ENCODE assay signal across 8 cellular contexts in the genomic region with DNA sequence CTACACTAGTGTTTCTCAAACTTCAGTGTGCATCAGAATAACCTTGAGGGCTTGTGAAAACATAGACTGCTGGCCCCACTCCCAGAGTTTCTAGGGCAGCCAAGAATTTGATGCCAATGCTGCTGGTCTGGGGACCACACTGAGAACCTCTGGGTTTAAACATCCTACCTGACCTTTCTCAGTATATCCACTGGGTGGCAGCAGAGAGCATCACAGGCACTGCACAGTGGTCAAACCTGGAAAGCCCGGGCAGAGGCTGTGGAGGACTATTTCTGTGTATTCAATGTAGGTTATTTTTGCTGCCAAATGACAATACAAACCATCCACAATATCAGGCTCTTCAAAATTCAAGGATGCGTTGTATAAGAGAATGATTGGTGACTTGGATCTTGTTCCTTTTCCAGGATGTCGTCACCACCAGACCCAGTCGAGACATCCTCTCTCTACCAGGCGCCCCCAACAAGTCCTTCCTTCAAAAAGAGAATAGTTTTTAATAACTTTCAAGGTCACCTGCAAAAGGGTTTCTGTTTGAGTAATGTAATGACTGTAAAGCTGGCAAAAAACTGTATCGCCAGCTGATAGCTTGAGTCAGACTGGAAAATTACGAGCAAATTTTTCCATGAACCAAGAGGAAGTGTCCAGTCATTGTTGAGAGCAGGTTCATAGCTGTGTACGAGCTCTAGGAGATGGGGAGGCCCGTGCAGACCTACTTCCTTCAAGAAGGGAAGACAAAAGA. TPM values are rescaled to one million over a fixed set of nuclear protein-coding genes. Genes with fewer than 3 reads are reported as not detected.
DNase-seq lines count a peak whose midpoint lies in the region; ATAC-seq and TF ChIP-seq lines count a peak whose summit lies in the region.

No MANE protein-coding gene starts in this region.

- H3K4me1 ChIP-seq in Karpas-422 (ENCODE audit: low read length) (no peaks in the 10 kb centered on the region), thyroid gland (no peaks in the 10 kb centered on the region)

- intact Hi-C loops in activated T-helper 1 cell treated with anti-CD3 and anti-CD28 coated beads, Interleukin-12 subunit alpha, Interleukin-12 subunit beta, Interleukin-2, Interleukin-4 antibody, amounts not matched to agents 30 ng/mL and 10 ng/mL and 1 ng/mL, durations not matched to agents 14 hours and 24 hours and 36 hours (cut with micrococcal nuclease), result loop anchor here (1.0 to 5.0 kb wide), 7 partner anchors 26 to 794 kb away; a partner anchor contains a TSS
- intact Hi-C loops in thyroid gland (cut with DNase I), result no loop called here

- DNase-seq in G401 (ENCODE audit: low spot score) (peak; percentile 87), Karpas-422 (peak; percentile 81), RPMI7951 (ENCODE audit: low read depth) (peak; percentile 74), fibroblast of pulmonary artery (ENCODE audit: low read depth) (peak; percentile 86), occipital lobe (lab: John Stamatoyannopoulos, UW) (peak; percentile 47), thyroid gland (peak; percentile 80 to 88)
- peak; percentile 51 for DNase-seq in activated T-helper 1 cell treated with anti-CD3 and anti-CD28 coated beads, Interleukin-12 subunit alpha, Interleukin-12 subunit beta, Interleukin-2, Interleukin-4 antibody, amounts not matched to agents 30 ng/mL and 10 ng/mL and 1 ng/mL, durations not matched to agents 14 hours and 24 hours and 36 hours (ENCODE audit: low spot score)

- peaks cover 9% of the 10 kb centered on the region for H3K9me3 Mint-ChIP-seq in activated T-helper 1 cell treated with anti-CD3 and anti-CD28 coated beads, Interleukin-12 subunit alpha, Interleukin-12 subunit beta, Interleukin-2, Interleukin-4 antibody, amounts not matched to agents 30 ng/mL and 10 ng/mL and 1 ng/mL, durations not matched to agents 14 hours and 24 hours and 36 hours

- H4K20me1 ChIP-seq in Karpas-422 (ENCODE audit: insufficient read depth, low read depth, low read length), result no peaks in the 10 kb centered on the region

- H3K4me3 Mint-ChIP-seq in activated T-helper 1 cell treated with anti-CD3 and anti-CD28 coated beads, Interleukin-12 subunit alpha, Interleukin-12 subunit beta, Interleukin-2, Interleukin-4 antibody, amounts not matched to agents 30 ng/mL and 10 ng/mL and 1 ng/mL, durations not matched to agents 14 hours and 24 hours and 36 hours, result peak overlapping the region; percentile 27

- H3K9me2 ChIP-seq in Karpas-422 (replicated peaks; ENCODE audit: insufficient read depth, low read length), result no peaks in the 10 kb centered on the region

- peaks cover 2% of the 10 kb centered on the region for H3K36me3 Mint-ChIP-seq in activated T-helper 1 cell treated with anti-CD3 and anti-CD28 coated beads, Interleukin-12 subunit alpha, Interleukin-12 subunit beta, Interleukin-2, Interleukin-4 antibody, amounts not matched to agents 30 ng/mL and 10 ng/mL and 1 ng/mL, durations not matched to agents 14 hours and 24 hours and 36 hours (ENCODE audit: low read depth)

- peak overlapping the region; percentile 88 for H3K27ac Mint-ChIP-seq in activated T-helper 1 cell treated with anti-CD3 and anti-CD28 coated beads, Interleukin-12 subunit alpha, Interleukin-12 subunit beta, Interleukin-2, Interleukin-4 antibody, amounts not matched to agents 30 ng/mL and 10 ng/mL and 1 ng/mL, durations not matched to agents 14 hours and 24 hours and 36 hours

- TF ChIP-seq POLR2A in thyroid gland (IDR thresholded peaks at IDR 0.05), result no peak

- peaks cover 42% of the 10 kb centered on the region for H3K4me1 Mint-ChIP-seq in activated T-helper 1 cell treated with anti-CD3 and anti-CD28 coated beads, Interleukin-12 subunit alpha, Interleukin-12 subunit beta, Interleukin-2, Interleukin-4 antibody, amounts not matched to agents 30 ng/mL and 10 ng/mL and 1 ng/mL, durations not matched to agents 14 hours and 24 hours and 36 hours (ENCODE audit: low read depth)

- peak; percentile 93 for TF ChIP-seq CTCF in fibroblast of pulmonary artery (IDR thresholded peaks at IDR 0.05; ENCODE audit: low read length, missing control alignments)
- TF ChIP-seq CTCF in thyroid gland (IDR thresholded peaks at IDR 0.05), result peak; percentile 76 to 97 (median 92)

- peaks cover 9% of the 10 kb centered on the region for H3K27me3 Mint-ChIP-seq in activated T-helper 1 cell treated with anti-CD3 and anti-CD28 coated beads, Interleukin-12 subunit alpha, Interleukin-12 subunit beta, Interleukin-2, Interleukin-4 antibody, amounts not matched to agents 30 ng/mL and 10 ng/mL and 1 ng/mL, durations not matched to agents 14 hours and 24 hours and 36 hours (ENCODE audit: insufficient read depth)

- 23 to 30% methylated on average over 9 of the region's 9 CpGs for WGBS in thyroid gland, 2 donors

- H3K4me2 ChIP-seq in Karpas-422 (ENCODE audit: low read depth, low read length, poor library complexity, severe bottlenecking), result no peak overlapping the region

- H3K9ac ChIP-seq in Karpas-422 (ENCODE audit: low read length), result no peak overlapping the region

- H3K9me3 ChIP-seq in Karpas-422 (ENCODE audit: low read length), result no peaks in the 10 kb centered on the region
- no peaks in the 10 kb centered on the region for H3K9me3 ChIP-seq in thyroid gland

- ATAC-seq in GM21786 (IDR thresholded peaks at IDR 0.05; ENCODE audit: unreplicated experiment), result peak; percentile 86

- H3K79me2 ChIP-seq in Karpas-422 (ENCODE audit: low read length), result no peaks in the 10 kb centered on the region

- no peak overlapping the region for H3K27ac ChIP-seq in Karpas-422 (ENCODE audit: low read length)
- H3K27ac ChIP-seq in thyroid gland, result peak overlapping the region; percentile 6 to 33 (median 11)

- in situ Hi-C loops in G401 (cut with HindIII; ENCODE audit: low sequenced_read_pairs), result no loop called here

- H3K36me3 ChIP-seq in Karpas-422 (ENCODE audit: insufficient read depth, low read length) (no peaks in the 10 kb centered on the region), thyroid gland (no peaks in the 10 kb centered on the region)

- H3K4me3 ChIP-seq in Karpas-422 (ENCODE audit: low read length) (no peak overlapping the region), fibroblast of pulmonary artery (replicated peaks; ENCODE audit: low read depth, low read length) (no peak overlapping the region), thyroid gland (replicated peaks in 1 of 3) (no peak overlapping the region)

- H2AFZ ChIP-seq in Karpas-422 (ENCODE audit: low read length), result no peak overlapping the region

- H3K27me3 ChIP-seq in Karpas-422 (ENCODE audit: low read length), result no peaks in the 10 kb centered on the region
- no peaks in the 10 kb centered on the region for H3K27me3 ChIP-seq in thyroid gland

RNA-seq across cellular contexts. Expression of a gene that starts 30.6 kb away (rescaled TPM):
- total RNA-seq in G401 (2014; rRNA removed; shearing (Covaris generic)), result 0.06 and 3.4 TPM in 2 replicates
- total RNA-seq in Karpas-422 (2014; rRNA removed; shearing (Covaris generic); ENCODE audit: low replicate concordance), result not detected in 2 replicates
- total RNA-seq in RPMI7951 (2014; rRNA removed; shearing (Covaris generic)), result 0.24 and 0.29 TPM in 2 replicates
- not detected in 2 replicates for total RNA-seq in activated T-helper 1 cell treated with anti-CD3 and anti-CD28 coated beads, Interleukin-12 subunit alpha, Interleukin-12 subunit beta, Interleukin-2, Interleukin-4 antibody, amounts not matched to agents 30 ng/mL and 10 ng/mL and 1 ng/mL, durations not matched to agents 14 hours and 24 hours and 36 hours
- 1.1 TPM for total RNA-seq in occipital lobe
- total RNA-seq in thyroid gland, result 10 to 100 TPM in 1 of 4 donors, 1 to 10 TPM in 3; 3.2 to 20.7 (median 6.4) TPM
